1 cellular context compared by ENCODE assay signal in genomic region chr21:28142692-28143091, GRCh38.
TF ChIP-seq lines count a peak whose summit lies in the region.

No MANE protein-coding gene starts in this region.

TF ChIP-seq in H1, 55 proteins besides CTCF, POLR2A, EP300 and RAD21 (continued from another document):
- no peak for TF ChIP-seq YY1 (IDR thresholded peaks at IDR 0.05; ENCODE audit: low read depth, low read length)
- TF ChIP-seq TCF12 (IDR thresholded peaks at IDR 0.05; ENCODE audit: low read depth, low read length): no peak
- no peak for TF ChIP-seq USF2 (IDR thresholded peaks at IDR 0.05; ENCODE audit: low read length)
- TF ChIP-seq ATF2 (IDR thresholded peaks at IDR 0.05; ENCODE audit: low read length): no peak
- TF ChIP-seq, protein P1, sequence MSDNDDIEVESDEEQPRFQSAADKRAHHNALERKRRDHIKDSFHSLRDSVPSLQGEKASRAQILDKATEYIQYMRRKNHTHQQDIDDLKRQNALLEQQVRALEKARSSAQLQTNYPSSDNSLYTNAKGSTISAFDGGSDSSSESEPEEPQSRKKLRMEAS (IDR thresholded peaks at IDR 0.05): no peak
